ENCODE assay signal across 8 cellular contexts in the genomic region with DNA sequence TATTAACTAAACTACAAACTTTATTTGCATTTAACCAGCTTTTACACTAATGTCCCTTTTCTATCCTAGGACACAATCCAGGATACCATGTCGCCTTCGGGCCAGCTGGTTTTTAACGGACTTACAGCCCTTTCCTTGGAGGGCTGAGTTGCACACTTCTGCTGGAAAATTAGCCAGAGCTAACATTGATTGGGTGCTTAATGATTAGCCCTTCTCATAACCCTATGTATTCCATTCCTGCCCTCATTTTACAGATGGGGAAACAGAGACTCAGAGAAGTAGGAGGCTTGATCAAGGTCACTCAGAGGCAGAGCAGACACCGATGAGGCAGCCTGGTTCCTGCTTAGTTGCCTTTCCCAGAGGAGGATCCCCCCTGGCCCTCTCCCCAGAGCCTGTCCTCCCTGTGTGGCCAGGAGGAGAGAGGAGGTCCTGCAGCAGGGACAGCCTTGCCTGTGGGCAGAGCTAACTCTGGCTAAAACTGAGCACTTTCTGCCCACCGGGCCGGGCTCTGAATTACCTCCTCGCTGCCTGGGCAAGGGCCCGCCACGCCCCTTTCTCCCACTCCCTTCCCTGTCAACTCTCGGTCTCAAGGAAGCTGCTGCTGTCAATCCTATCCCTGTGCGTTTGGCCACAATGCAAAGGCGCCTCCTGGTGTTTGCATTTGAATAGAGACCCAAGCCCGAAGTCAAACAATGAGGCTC. TPM values are rescaled to one million over a fixed set of nuclear protein-coding genes. Genes with fewer than 3 reads are reported as not detected.
A peak's percentile ranks its signal among the peaks of the same experiment; 100 is the strongest.
DNase-seq lines count a peak whose midpoint lies in the region; ATAC-seq, FAIRE-seq and TF ChIP-seq lines count a peak whose summit lies in the region.

No MANE protein-coding gene starts in this region.

- no peak for TF ChIP-seq EP300 in GM12878 (IDR thresholded peaks at IDR 0.05; ENCODE audit: borderline replicate concordance in 1 of 2, control insufficient read depth in 1 of 2, low read depth in 2 of 2, low read length in 2 of 2)

- no peaks in the 10 kb centered on the region for H3K9me3 Mint-ChIP-seq in stimulated activated naive CD8-positive, alpha-beta T cell treated with anti-CD3 and anti-CD28 coated beads, Interleukin-15, amount 100 ng/mL, for 72 hours

- H3K4me3 ChIP-seq in H7 (ENCODE audit: insufficient read depth, low read depth, low read length) (no peak overlapping the region), GM12878 (no peak overlapping the region), iPS-20b (ENCODE audit: low read length) (peak overlapping the region; percentile 19; the same call in 1 of the 2 replicates)

- no peak overlapping the region for H3K4me3 Mint-ChIP-seq in stimulated activated naive CD8-positive, alpha-beta T cell treated with anti-CD3 and anti-CD28 coated beads, Interleukin-15, amount 100 ng/mL, for 72 hours

- no peaks in the 10 kb centered on the region for H3K36me3 ChIP-seq in H7 (replicated peaks; ENCODE audit: control insufficient read depth, insufficient read depth, low read length)
- no peaks in the 10 kb centered on the region for H3K36me3 ChIP-seq in GM12878 (ENCODE audit: control insufficient read depth in 2 of 2, insufficient read depth in 2 of 2, low read length in 1 of 2)
- H3K36me3 ChIP-seq in iPS-20b (ENCODE audit: insufficient read depth, low read depth, low read length), result no peaks in the 10 kb centered on the region

- H4K20me1 ChIP-seq in GM12878 (ENCODE audit: control insufficient read depth, insufficient read depth), result no peaks in the 10 kb centered on the region

- intact Hi-C loops in GM12878 (cut with micrococcal nuclease; ENCODE audit: unreplicated experiment), result loop anchor here (1.0 to 5.0 kb wide), 5 partner anchors 87 to 764 kb away; no protein-coding TSS in a partner anchor

- no peak overlapping the region; the same call in 1 of the 2 replicates for H2AFZ ChIP-seq in GM12878 (ENCODE audit: control insufficient read depth, low read depth, low read length)

- 25% methylated on average over 13 of the region's 13 CpGs for WGBS in GM12878 (ENCODE audit: insufficient coverage, insufficient replicate concordance, low lambda C conversion rate, missing lambda C conversion rate)

- peak; percentile 84 for ATAC-seq in GM12878
- ATAC-seq in stimulated activated naive CD8-positive, alpha-beta T cell treated with anti-CD3 and anti-CD28 coated beads, Interleukin-15, amount 100 ng/mL, for 72 hours, result peak; percentile 57

- peak; percentile 59 to 66 (median 64); a peak in 5 of 6 replicates for TF ChIP-seq CTCF in GM12878 (IDR thresholded peaks at IDR 0.05 in 2 of 3, conservative IDR thresholded peaks at IDR 0.05 in 1 of 3; ENCODE audit: control insufficient read depth in 2 of 3, extremely low read depth in 1 of 3, insufficient read depth in 1 of 3, low read depth in 3 of 3, low read length in 3 of 3)

- H3K27ac Mint-ChIP-seq in stimulated activated naive CD8-positive, alpha-beta T cell treated with anti-CD3 and anti-CD28 coated beads, Interleukin-15, amount 100 ng/mL, for 72 hours, result no peak overlapping the region

- in situ Hi-C loops in GM12878 (cut with MboI), result loop anchor here (5.0 to 25.0 kb wide), 2 partner anchors 473 to 758 kb away; no protein-coding TSS in a partner anchor

- H3K9ac ChIP-seq in GM12878 (ENCODE audit: control insufficient read depth, insufficient read depth, low read length) (no peak overlapping the region), iPS-20b (ENCODE audit: low read depth, low read length) (no peak overlapping the region)

- CTCF ChIA-PET in GM12878 (lab: Yijun Ruan, JAX), result interaction anchor here (0.6 to 5.1 kb wide), 28 partner anchors 8 to 764 kb away, joined by 3 to 44 read pairs (median 4); no protein-coding TSS in a partner anchor

- H3K9me3 ChIP-seq in GM12878 (replicated peaks; ENCODE audit: control insufficient read depth, insufficient read depth, low read length) (no peaks in the 10 kb centered on the region; the same call in 2 of the 3 replicates), iPS-20b (ENCODE audit: insufficient read depth, low read depth, low read length) (no peaks in the 10 kb centered on the region)

- H3K79me2 ChIP-seq in GM12878 (ENCODE audit: control insufficient read depth, insufficient read depth, low read length), result no peaks in the 10 kb centered on the region

- no peak for TF ChIP-seq POLR2A in GM12878 (IDR thresholded peaks at IDR 0.05; ENCODE audit: low read depth, low read length)

- DNase-seq in D341Med (ENCODE audit: low spot score) (peak; percentile 77), H7 (peak; percentile 84), NCI-H748 treated with DMSO at 0.1 percent for 48 hours (lab: John Stamatoyannopoulos, UW) (peak; percentile 49), GM12878 (ENCODE audit: low read depth, low spot score) (no peak), NCI-H226 (no peak), activated gamma-delta T cell treated with Interleukin-2 at 50 U/mL for 16 hours (no peak)
- DNase-seq in stimulated activated naive CD8-positive, alpha-beta T cell treated with anti-CD3 and anti-CD28 coated beads, Interleukin-15, amount 100 ng/mL, for 72 hours, result peak; percentile 8 to 25

- no peak overlapping the region for H3K4me2 ChIP-seq in GM12878 (ENCODE audit: control insufficient read depth, insufficient read depth)

- TF ChIP-seq RAD21 in GM12878 (IDR thresholded peaks at IDR 0.05; ENCODE audit: insufficient read depth, low read depth, low read length), result peak; percentile 90

- H3K27ac ChIP-seq in GM12878 (ENCODE audit: control insufficient read depth, insufficient read depth) (no peak overlapping the region), iPS-20b (ENCODE audit: low read length) (no peak overlapping the region)

- no peaks in the 10 kb centered on the region for H3K4me1 Mint-ChIP-seq in stimulated activated naive CD8-positive, alpha-beta T cell treated with anti-CD3 and anti-CD28 coated beads, Interleukin-15, amount 100 ng/mL, for 72 hours

- H3K27me3 Mint-ChIP-seq in stimulated activated naive CD8-positive, alpha-beta T cell treated with anti-CD3 and anti-CD28 coated beads, Interleukin-15, amount 100 ng/mL, for 72 hours, result peaks cover 61% of the 10 kb centered on the region

- H3K4me1 ChIP-seq in GM12878 (ENCODE audit: control insufficient read depth, insufficient read depth, low read length) (no peaks in the 10 kb centered on the region), iPS-20b (ENCODE audit: insufficient read depth, low read length) (peaks cover 22% of the 10 kb centered on the region)

- H3K27me3 ChIP-seq in H7 (ENCODE audit: control insufficient read depth, insufficient read depth, low read length) (peaks cover 3% of the 10 kb centered on the region; the same call in 1 of the 2 replicates), GM12878 (replicated peaks in 1 of 2; ENCODE audit: control insufficient read depth in 2 of 2, insufficient read depth in 2 of 2, low read length in 1 of 2) (no peaks in the 10 kb centered on the region; a peak in 2 of 4 replicates), iPS-20b (ENCODE audit: insufficient read depth, low read length) (peaks cover 30% of the 10 kb centered on the region)

- no peak for FAIRE-seq in GM12878 (lab: Jason Lieb, UNC)

- POLR2A ChIA-PET in GM12878 (lab: Charles Lee), result no interaction called here

- RAD21 ChIA-PET in GM12878 (lab: Charles Lee; ENCODE audit: unreplicated experiment), result interaction anchor here (0.7 to 3.3 kb wide), 9 partner anchors 12 to 764 kb away, joined by 3 to 11 read pairs (median 4); no protein-coding TSS in a partner anchor

- BruUV-seq in GM12878 (replicated peaks; lab: Mats Ljungman, UMichigan), result no TSS peak

- SMC1A ChIA-PET in GM12878 (lab: Charles Lee; ENCODE audit: uncharacterized antibody, unreplicated experiment), result interaction anchor here (0.7 to 4.3 kb wide), 12 partner anchors 11 to 763 kb away, joined by 3 to 26 read pairs (median 4); no protein-coding TSS in a partner anchor

TF ChIP-seq in GM12878, 131 proteins besides CTCF, POLR2A, EP300 and RAD21:
- no peak for TF ChIP-seq NFIC (IDR thresholded peaks at IDR 0.05; ENCODE audit: low read depth, low read length)
- 0 out of 2 replicates have a peak, but pooled peaks have one; percentile 17 for TF ChIP-seq PKNOX1 (IDR thresholded peaks at IDR 0.05)
- TF ChIP-seq SMC3 (IDR thresholded peaks at IDR 0.05; ENCODE audit: borderline replicate concordance, low read length), result peak; percentile 81

RNA-seq across cellular contexts. Expression of gene PAX6, which starts 59.6 kb away (rescaled TPM):
- 12.3 and 23.3 TPM in 2 replicates for total RNA-seq in H7 (2014; rRNA removed; shearing (Covaris generic))
- not detected in 2 replicates for total RNA-seq in GM12878 (2013; cell fraction: nucleolus; rRNA removed)
- total RNA-seq in GM12878 (2014; rRNA removed) (0.05 and 0.06 TPM in 2 replicates), GM12878 (2014; rRNA removed; fragmentation: Illumina TruSeq; extraction: Trizol) (0.22 and 0.32 TPM in 2 replicates), GM12878 (2021) (0.26 and 0.53 TPM in 2 replicates)
- 0.25 TPM for polyA plus RNA-seq in GM12878 (2011; ENCODE audit: low read depth)
- polyA plus RNA-seq in GM12878 (2011; rRNA removed) (0.08 TPM in 1 of 2 replicates, not detected in the other), GM12878 (2014; fragmentation: Illumina TruSeq; extraction: Trizol) (0.15 TPM in 1 of 2 replicates, not detected in the other), GM12878 (2014; fragmentation: Nextera tagmentation; extraction: Ambion mirVana) (under 1 TPM in 1 of 2 experiments, not detected in 1; 0.10 TPM), GM12878 (2014; rRNA removed) (0.09 and 0.62 TPM in 2 replicates), GM12878 (2016; fragmentation: Nextera tagmentation; extraction: Ambion mirVana) (not detected)
- not detected in 2 replicates for polyA plus RNA-seq in GM12878 (2011; cell fraction: cytosol; rRNA removed)
- not detected in 2 replicates for polyA plus RNA-seq in GM12878 (2011; cell fraction: nucleus; rRNA removed)
- 0.25 and 0.38 TPM in 2 replicates for polyA plus RNA-seq in GM12878 (2012)
- polyA minus RNA-seq in GM12878 (2011; rRNA and poly(A)+ RNA removed), result not detected in 2 replicates
- not detected in 2 replicates for polyA minus RNA-seq in GM12878 (2011; cell fraction: cytosol; rRNA and poly(A)+ RNA removed)
- polyA minus RNA-seq in GM12878 (2011; cell fraction: nucleus; rRNA and poly(A)+ RNA removed), result 0.38 TPM in 1 of 2 replicates, not detected in the other

Comparison
In these comparisons a context has a peak if more than half of its experiments do, and no peak if none do; other contexts are left out.
1. DNase-seq: peak in D341Med (single experiment), H7 (single experiment), NCI-H748 treated with DMSO at 0.1 percent for 48 hours (single experiment) and stimulated activated naive CD8-positive, alpha-beta T cell treated with anti-CD3 and anti-CD28 coated beads, Interleukin-15, amount 100 ng/mL, for 72 hours (2 of 2); none in GM12878 (single experiment), NCI-H226 (single experiment) and activated gamma-delta T cell treated with Interleukin-2 at 50 U/mL for 16 hours (single experiment).